8 cellular contexts compared by ENCODE assay signal in the genomic region with DNA sequence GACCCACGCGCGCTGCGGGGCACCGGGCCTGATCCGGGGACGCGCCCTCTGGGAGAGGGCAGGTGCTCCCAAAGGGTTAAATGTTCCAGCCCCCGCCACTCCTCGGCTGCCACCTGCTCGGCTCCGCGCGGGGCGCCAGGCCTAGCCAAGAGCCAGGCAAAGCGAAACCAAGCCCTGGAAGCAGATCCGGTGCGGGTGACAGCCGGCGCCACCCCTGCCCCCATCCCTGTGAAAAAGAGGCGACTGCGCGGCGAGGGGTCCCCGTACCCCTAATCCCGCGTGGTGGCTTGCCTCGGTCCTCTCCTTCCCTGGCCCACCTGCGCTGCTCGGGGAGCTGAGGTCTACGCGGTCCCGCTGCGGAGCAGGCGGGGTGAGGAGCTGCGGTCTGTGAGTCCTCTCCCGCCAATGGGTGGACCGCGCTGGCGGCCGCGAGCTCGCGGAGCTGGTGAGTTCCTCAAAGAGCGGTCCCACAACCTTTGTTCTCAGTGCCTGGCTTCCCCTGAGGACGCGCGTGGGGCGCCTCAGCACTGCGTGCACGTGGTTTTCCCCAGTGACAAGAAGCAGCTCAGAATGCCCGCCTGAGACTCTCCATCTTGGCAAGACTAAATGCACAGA. TPM values are rescaled to one million over a fixed set of nuclear protein-coding genes. Genes with fewer than 3 reads are reported as not detected.
DNase-seq lines count a peak whose midpoint lies in the region; ATAC-seq, FAIRE-seq and TF ChIP-seq lines count a peak whose summit lies in the region.

Gene ME3 (minus strand): TSS at position 610 of the 615 bp plus-strand sequence.

- H3K4me1 ChIP-seq in ascending aorta (peaks cover 0 to 22% of the 10 kb centered on the region in 2 donors), right cardiac atrium (ENCODE audit: control insufficient read depth, insufficient read depth, low read length) (peaks cover 3% of the 10 kb centered on the region)

- intact Hi-C loops in ascending aorta (cut with DNase I) (loop anchor here (2.0 to 5.0 kb wide), 4 partner anchors 65 to 215 kb away; partner anchors contain the start of gene PRSS23), right cardiac atrium (cut with DNase I) (loop anchor here in 2 of 4 donors (5.0 to 10.0 kb wide), 2 partner anchors 130 to 133 kb away; partner anchors contain the start of gene PRSS23 (in 2 of the 2)), posterior vena cava (cut with DNase I) (loop anchor here (5.0 to 10.0 kb wide), 2 partner anchors 70 to 133 kb away; partner anchors contain the start of gene PRSS23 (in 1 of the 2))

- H3K36me3 ChIP-seq in ascending aorta: no peaks in the 10 kb centered on the region

- WGBS in right cardiac atrium: under 1% methylated on average over 52 of the region's 52 CpGs

- H3K27me3 ChIP-seq in ascending aorta (no peaks in the 10 kb centered on the region), right cardiac atrium (ENCODE audit: control insufficient read depth, insufficient read depth) (no peaks in the 10 kb centered on the region)

- H3K9me3 ChIP-seq in ascending aorta (no peaks in the 10 kb centered on the region), right cardiac atrium (ENCODE audit: control insufficient read depth, low read length) (no peaks in the 10 kb centered on the region)

- DNase-seq in G401 (ENCODE audit: low spot score): peak; percentile 74
- peak; percentile 55 for DNase-seq in HTR-8/SVneo (ENCODE audit: insufficient read length, low spot score)
- peak; percentile 7 to 60 (median 19) for DNase-seq in T-helper 1 cell
- DNase-seq in ascending aorta (ENCODE audit: low spot score in 2 of 2): peak in 1 of 2 donors; percentile 85
- peak; percentile 75 to 89 (median 88) for DNase-seq in right cardiac atrium
- peak; percentile 89 for DNase-seq in posterior vena cava (ENCODE audit: low spot score)

- ATAC-seq in right cardiac atrium (peak; percentile 88 to 89), GM18519 (IDR thresholded peaks at IDR 0.05; ENCODE audit: low FRiP score, unreplicated experiment) (no peak), HG03378 (IDR thresholded peaks at IDR 0.05; ENCODE audit: unreplicated experiment) (no peak)

- FAIRE-seq in HTR-8/SVneo (lab: Jason Lieb, UNC): peak; percentile 40

- in situ Hi-C loops in G401 (cut with HindIII; ENCODE audit: low sequenced_read_pairs): no loop called here

- TF ChIP-seq CTCF in ascending aorta (IDR thresholded peaks at IDR 0.05): peak in 1 of 3 experiments; percentile 2

- H3K27ac ChIP-seq in ascending aorta (peak within 1 kb of the TSS; percentile 93 to 94), right cardiac atrium (ENCODE audit: low read length) (peak within 1 kb of the TSS; percentile 89)

- H3K4me3 ChIP-seq in ascending aorta: peak within 1 kb of the TSS; percentile 81 to 95
- peak within 1 kb of the TSS; percentile 58 for H3K4me3 ChIP-seq in right cardiac atrium (ENCODE audit: low read length)

RNA-seq across cellular contexts. Expression of gene ME3, which starts in this region (rescaled TPM):
- total RNA-seq in G401 (2014; rRNA removed; shearing (Covaris generic)): 28.7 and 35.1 TPM in 2 replicates
- 34.2 TPM for total RNA-seq in ascending aorta
- total RNA-seq in right cardiac atrium: 10 to 100 TPM; 20.8 to 24.0 (median 23.4) TPM
- polyA plus RNA-seq in right cardiac atrium: 23.6 TPM
- 10 to 100 TPM; 19.3 to 25.7 TPM for total RNA-seq in posterior vena cava

Comparison
In these comparisons a context has a peak if more than half of its experiments do, and no peak if none do; other contexts are left out.
1. ATAC-seq: peak in right cardiac atrium (2 of 2); none in GM18519 (single experiment) and HG03378 (single experiment).